In the genomic region with DNA sequence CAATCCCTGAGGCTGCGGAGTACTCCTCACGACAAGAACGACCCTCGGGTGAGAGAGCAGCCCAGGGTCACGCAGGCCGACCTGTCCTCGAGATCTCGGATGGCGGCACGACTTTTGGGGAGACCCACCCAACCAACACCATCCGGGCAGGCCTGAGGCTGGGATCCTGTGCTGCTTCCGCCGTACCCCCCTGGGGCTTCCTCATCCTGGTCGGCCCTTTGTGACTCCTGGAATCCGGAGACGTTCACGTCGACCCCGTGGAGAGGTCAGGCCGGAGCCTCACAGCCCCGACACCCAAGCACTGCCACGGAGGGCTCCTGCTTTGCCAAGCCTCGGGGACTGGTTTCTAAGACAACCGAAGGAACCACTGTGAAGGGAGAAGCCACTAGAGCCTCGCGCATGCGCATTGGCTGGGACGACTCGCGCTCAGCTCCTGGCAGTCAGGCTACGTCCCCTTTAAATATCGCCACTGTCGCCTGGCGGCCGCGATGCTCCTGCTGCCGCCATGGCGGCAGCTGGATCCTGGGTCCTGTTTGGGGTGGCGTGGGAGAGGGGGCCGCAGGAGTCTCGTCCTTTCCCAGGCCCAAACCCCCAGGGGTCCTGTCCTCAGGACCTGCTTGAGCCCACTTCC, we compare ENCODE assay signal across 8 cellular contexts.
DNase-seq lines count a peak whose midpoint lies in the region; ATAC-seq and TF ChIP-seq lines count a peak whose summit lies in the region.
"Not testable (repeated sequence)": the region's sequence is repeated elsewhere in the genome, so short reads cannot be mapped to it uniquely, and the experiment has no call there.

No MANE protein-coding gene starts in this region.

- H3K27ac ChIP-seq in CD4-positive, CD25-positive, alpha-beta regulatory T cell (ENCODE audit: insufficient read depth, low read length, poor library complexity, severe bottlenecking); RWPE2 (ENCODE audit: poor library complexity, severe bottlenecking); naive thymus-derived CD4-positive, alpha-beta T cell (ENCODE audit: low read depth, low read length): not testable (repeated sequence)

- TF ChIP-seq CTCF in RWPE2 (IDR thresholded peaks at IDR 0.05; ENCODE audit: poor library complexity, severe bottlenecking) = not testable (repeated sequence)

- intact Hi-C loops in naive thymus-derived CD4-positive, alpha-beta T cell (cut with micrococcal nuclease) = not testable (repeated sequence)

- H3K27me3 ChIP-seq in CD4-positive, CD25-positive, alpha-beta regulatory T cell (ENCODE audit: control insufficient read depth, insufficient read depth, low read length); RWPE2 (ENCODE audit: insufficient read depth, poor library complexity, severe bottlenecking); naive thymus-derived CD4-positive, alpha-beta T cell (ENCODE audit: control insufficient read depth in 2 of 2, insufficient read depth in 2 of 2, low read length in 2 of 2): not testable (repeated sequence)

- H3K4me1 ChIP-seq in CD4-positive, CD25-positive, alpha-beta regulatory T cell (ENCODE audit: control insufficient read depth, insufficient read depth, low read length, poor library complexity, severe bottlenecking); RWPE2 (ENCODE audit: insufficient read depth, poor library complexity, severe bottlenecking); naive thymus-derived CD4-positive, alpha-beta T cell (ENCODE audit: control insufficient read depth in 2 of 2, insufficient read depth in 2 of 2, low read length in 2 of 2): not testable (repeated sequence)

- not testable (repeated sequence) for DNase-seq in CD4-positive, CD25-positive, alpha-beta regulatory T cell; RWPE2 (ENCODE audit: low spot score); effector memory CD8-positive, alpha-beta T cell; naive thymus-derived CD4-positive, alpha-beta T cell

- H3K4me3 ChIP-seq in CD4-positive, CD25-positive, alpha-beta regulatory T cell (ENCODE audit: low read depth, low read length); RWPE2 (ENCODE audit: severe bottlenecking); naive thymus-derived CD4-positive, alpha-beta T cell (ENCODE audit: low read length): not testable (repeated sequence)

- not testable (repeated sequence) for H3K9me3 ChIP-seq in CD4-positive, CD25-positive, alpha-beta regulatory T cell (ENCODE audit: control insufficient read depth in 2 of 2, low read length in 2 of 2); RWPE2 (ENCODE audit: severe bottlenecking); naive thymus-derived CD4-positive, alpha-beta T cell (ENCODE audit: control insufficient read depth in 2 of 3, low read length in 3 of 3)

- ATAC-seq in CD4-positive, CD25-positive, alpha-beta regulatory T cell (ENCODE audit: low read depth in 2 of 2) = peak; percentile 59 to 77
- ATAC-seq in GM19035 (IDR thresholded peaks at IDR 0.05; ENCODE audit: unreplicated experiment) = peak; percentile 90
- ATAC-seq in GM21526 (IDR thresholded peaks at IDR 0.05; ENCODE audit: low FRiP score, unreplicated experiment) = peak; percentile 60
- peak; percentile 78 for ATAC-seq in HG02840 (IDR thresholded peaks at IDR 0.05; ENCODE audit: low FRiP score, unreplicated experiment)
- peak; percentile 88 for ATAC-seq in HG03159 (IDR thresholded peaks at IDR 0.05; ENCODE audit: unreplicated experiment)
- ATAC-seq in RWPE2 (ENCODE audit: low read depth) = peak; percentile 75
- ATAC-seq in effector memory CD8-positive, alpha-beta T cell (replicated peaks) = peak; percentile 80
- ATAC-seq in naive thymus-derived CD4-positive, alpha-beta T cell = peak; percentile 78

- not testable (repeated sequence) for H3K27ac Mint-ChIP-seq in CD4-positive, CD25-positive, alpha-beta regulatory T cell; effector memory CD8-positive, alpha-beta T cell; naive thymus-derived CD4-positive, alpha-beta T cell

- H3K36me3 ChIP-seq in CD4-positive, CD25-positive, alpha-beta regulatory T cell (ENCODE audit: control insufficient read depth, insufficient read depth, low read length); RWPE2 (ENCODE audit: low read depth); naive thymus-derived CD4-positive, alpha-beta T cell (ENCODE audit: control insufficient read depth in 2 of 3, insufficient read depth in 3 of 3, low read length in 3 of 3): not testable (repeated sequence)

- not testable (repeated sequence) for H3K27me3 Mint-ChIP-seq in CD4-positive, CD25-positive, alpha-beta regulatory T cell; effector memory CD8-positive, alpha-beta T cell; naive thymus-derived CD4-positive, alpha-beta T cell

- POLR2A ChIA-PET in naive thymus-derived CD4-positive, alpha-beta T cell (lab: Charles Lee) = not testable (repeated sequence)

- CTCF ChIA-PET in naive thymus-derived CD4-positive, alpha-beta T cell (lab: Charles Lee) = not testable (repeated sequence)

- H3K36me3 Mint-ChIP-seq in CD4-positive, CD25-positive, alpha-beta regulatory T cell; effector memory CD8-positive, alpha-beta T cell (ENCODE audit: insufficient read depth); naive thymus-derived CD4-positive, alpha-beta T cell: not testable (repeated sequence)

- H3K4me3 Mint-ChIP-seq in CD4-positive, CD25-positive, alpha-beta regulatory T cell; effector memory CD8-positive, alpha-beta T cell; naive thymus-derived CD4-positive, alpha-beta T cell: not testable (repeated sequence)

- H3K4me1 Mint-ChIP-seq in CD4-positive, CD25-positive, alpha-beta regulatory T cell; effector memory CD8-positive, alpha-beta T cell (ENCODE audit: low read depth in 2 of 2); naive thymus-derived CD4-positive, alpha-beta T cell: not testable (repeated sequence)

- not testable (repeated sequence) for H3K9me3 Mint-ChIP-seq in CD4-positive, CD25-positive, alpha-beta regulatory T cell; effector memory CD8-positive, alpha-beta T cell; naive thymus-derived CD4-positive, alpha-beta T cell
